In the genomic region with DNA sequence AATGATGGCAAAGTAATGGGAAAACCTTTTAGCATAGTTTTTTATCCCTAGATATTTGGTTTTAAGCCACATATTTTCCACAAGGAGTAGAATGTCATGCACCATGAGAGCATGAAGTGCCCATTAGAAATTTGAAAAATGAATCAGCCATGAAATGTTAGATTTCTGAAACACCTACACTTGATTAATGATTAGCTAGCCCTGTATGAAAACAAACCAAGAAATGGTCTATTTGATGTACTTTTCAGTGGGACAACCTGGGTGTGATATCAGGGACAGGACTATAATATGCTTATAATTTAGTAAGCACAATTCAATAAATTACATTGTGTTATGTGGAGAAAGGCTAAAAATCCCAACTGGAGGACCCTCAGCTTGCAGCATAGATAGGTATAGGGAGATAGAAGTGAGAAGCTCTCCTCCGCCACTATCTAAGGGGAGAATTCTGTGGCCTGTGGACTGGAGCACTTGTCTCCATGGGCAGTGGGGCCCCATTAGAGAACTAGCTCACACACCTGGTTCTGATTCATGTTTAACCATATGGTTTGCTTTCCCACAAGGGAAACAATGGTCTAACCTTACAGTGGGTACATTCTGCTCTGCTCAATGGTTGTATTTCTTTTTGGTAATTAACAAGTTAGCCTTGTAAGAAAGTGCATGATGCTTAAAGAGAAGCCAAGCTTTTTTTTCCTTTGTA, we compare ENCODE assay signal across 28 cellular contexts. TPM values are rescaled to one million over a fixed set of nuclear protein-coding genes. Genes with fewer than 3 reads are reported as not detected.
DNase-seq lines count a peak whose midpoint lies in the region; ATAC-seq, FAIRE-seq and TF ChIP-seq lines count a peak whose summit lies in the region.
"Had no signal": no experiment of that assay in that cellular context is flagged by ENCODE, and none has a peak within 500 bp of the region (broad histone marks: within the 10 kb centered on the region; RNA-seq: fewer than 3 reads in every experiment).

No MANE protein-coding gene starts in this region.

- TF ChIP-seq RAD21 in SK-N-SH (IDR thresholded peaks at IDR 0.05; ENCODE audit: low read length), result no peak
- TF ChIP-seq RAD21 in K562 (CRISPR knock-in tag; conservative IDR thresholded peaks at IDR 0.05 in 1 of 2, IDR thresholded peaks at IDR 0.05 in 1 of 2), result no peak

- CTCF ChIA-PET in SK-N-SH (lab: Yijun Ruan, JAX) (interaction anchor here (3.3 kb wide), 1 partner anchor 176 kb away, joined by 11 read pairs; no protein-coding TSS in a partner anchor), K562 (lab: Yijun Ruan, JAX; ENCODE audit: low intra/inter-chr PET ratio) (interaction anchor here (0.6 kb wide), 1 partner anchor 1795 kb away, joined by 5 read pairs; no protein-coding TSS in a partner anchor)

- H3K36me3 ChIP-seq in SK-N-SH (replicated peaks in 1 of 2; ENCODE audit: control insufficient read depth in 1 of 2, insufficient read depth in 2 of 2, low read length in 1 of 2) (peaks cover 63 to 67% of the 10 kb centered on the region in 2 experiments), K562 (ENCODE audit: control insufficient read depth, insufficient read depth, low read length) (peaks cover 94% of the 10 kb centered on the region)

- no peak for TF ChIP-seq CTCF in SK-N-SH (IDR thresholded peaks at IDR 0.05)
- TF ChIP-seq CTCF in K562 (IDR thresholded peaks at IDR 0.05 in 2 of 3, conservative IDR thresholded peaks at IDR 0.05 in 1 of 3; ENCODE audit: insufficient read depth in 2 of 3, low read depth in 1 of 3, low read length in 3 of 3), result no peak

- in situ Hi-C loops in K562 (cut with MboI), result no loop called here

- H3K4me2 ChIP-seq in SK-N-SH (no peak overlapping the region), K562 (ENCODE audit: insufficient read depth, low read length) (no peak overlapping the region)
- H3K4me2 ChIP-seq: BLaER1 had no signal

- no peaks in the 10 kb centered on the region for H3K9me2 ChIP-seq in SK-N-SH

- TF ChIP-seq EP300 in SK-N-SH (IDR thresholded peaks at IDR 0.05; ENCODE audit: borderline replicate concordance in 1 of 2, low read depth in 1 of 2, low read length in 1 of 2), result no peak
- no peak for TF ChIP-seq EP300 in K562 (IDR thresholded peaks at IDR 0.05; ENCODE audit: low read length)

- H3K9me3 ChIP-seq in SK-N-SH (no peaks in the 10 kb centered on the region), K562 (replicated peaks; ENCODE audit: control insufficient read depth, insufficient read depth, low read depth, low read length) (no peaks in the 10 kb centered on the region)
- H3K9me3 ChIP-seq: BLaER1, HAP-1, SJSA1 had no signal

- POLR2A ChIA-PET in SK-N-SH (lab: Yijun Ruan, JAX) (no interaction called here), K562 (lab: Yijun Ruan, JAX) (interaction anchor here (0.6 to 12.0 kb wide), 9 partner anchors 10 to 293 kb away, joined by 3 to 300 read pairs (median 9); partner anchors contain the start of gene NUP214)

- H3K27me3 ChIP-seq in SK-N-SH (ENCODE audit: insufficient read depth) (no peaks in the 10 kb centered on the region), K562 (ENCODE audit: control insufficient read depth in 2 of 2, insufficient read depth in 2 of 2, low read length in 2 of 2) (no peaks in the 10 kb centered on the region)
- H3K27me3 ChIP-seq: BLaER1, SJSA1 had no signal

- no peaks in the 10 kb centered on the region for H3K4me1 ChIP-seq in SK-N-SH (ENCODE audit: control insufficient read depth in 1 of 2, insufficient read depth in 2 of 2, low read depth in 1 of 2, low read length in 1 of 2)
- H3K4me1 ChIP-seq in K562 (replicated peaks in 1 of 2; ENCODE audit: control insufficient read depth in 2 of 2, insufficient read depth in 2 of 2, low read length in 2 of 2), result no peaks in the 10 kb centered on the region
- H3K4me1 ChIP-seq: BLaER1, HAP-1, SJSA1 had no signal

- BruUV-seq in K562 (replicated peaks; lab: Mats Ljungman, UMichigan), result no TSS peak

- H3K9ac ChIP-seq in SK-N-SH, result no peak overlapping the region
- H3K9ac ChIP-seq in K562 (ENCODE audit: insufficient read depth in 1 of 2, low read depth in 2 of 2, low read length in 2 of 2), result no peak overlapping the region
- H3K9ac ChIP-seq: BLaER1 had no signal

- H3K27ac ChIP-seq in SK-N-SH (ENCODE audit: low read depth in 2 of 2, low read length in 1 of 2) (no peak overlapping the region), K562 (ENCODE audit: extremely low read depth, low read depth, low read length) (no peak overlapping the region)
- H3K27ac ChIP-seq: BLaER1, SJSA1 had no signal

- 100% methylated on average over 1 of the region's 1 CpG for WGBS in SK-N-SH (ENCODE audit: low lambda C conversion rate)
- WGBS in K562 (ENCODE audit: insufficient coverage, low coverage, missing lambda C conversion rate), result 93% methylated on average over 1 of the region's 1 CpG

- no peaks in the 10 kb centered on the region for H4K20me1 ChIP-seq in SK-N-SH (ENCODE audit: insufficient read depth)
- no peaks in the 10 kb centered on the region; the same call in 1 of the 2 replicates for H4K20me1 ChIP-seq in K562 (replicated peaks; ENCODE audit: control insufficient read depth, insufficient read depth, low read length)

- H3K79me2 ChIP-seq in SK-N-SH (ENCODE audit: insufficient read depth) (peaks cover 17% of the 10 kb centered on the region), K562 (ENCODE audit: control insufficient read depth, insufficient read depth, low read length) (peaks cover 13% of the 10 kb centered on the region; the same call in 2 of the 3 replicates)

- FAIRE-seq in K562 (lab: Jason Lieb, UNC), result no peak
- FAIRE-seq: GM12878 had no signal

- H2AFZ ChIP-seq in SK-N-SH (ENCODE audit: low read depth) (no peak overlapping the region), K562 (ENCODE audit: low read depth, low read length) (no peak overlapping the region)

- TF ChIP-seq POLR2A in K562 (conservative IDR thresholded peaks at IDR 0.05), result no peak

- ATAC-seq in SK-N-SH treated with all-trans-retinoic acid at 6 μM for 48 hours (no peak), K562 (peak; percentile 13), GM19328 (IDR thresholded peaks at IDR 0.05; ENCODE audit: unreplicated experiment) (no peak), GM19023 (IDR thresholded peaks at IDR 0.05; ENCODE audit: unreplicated experiment) (no peak)
- ATAC-seq: GM12878 had no signal

- H3K4me3 ChIP-seq in SK-N-SH (ENCODE audit: low read depth in 2 of 2, low read length in 1 of 2) (no peak overlapping the region), K562 (no peak overlapping the region)
- H3K4me3 ChIP-seq: BLaER1, GM12878, HAP-1, SJSA1 had no signal

- DNase-seq in SK-N-SH, result no peak
- peak in 3 of 4 experiments; percentile 68 to 81 (median 78) for DNase-seq in K562 (ENCODE audit: extremely low read depth in 1 of 4, low spot score in 3 of 4)
- peak; percentile 68 for DNase-seq in kidney glomerular epithelial cell (lab: John Stamatoyannopoulos, UW)
- no peak for DNase-seq in stimulated activated CD8-positive, alpha-beta memory T cell treated with anti-CD3 and anti-CD28 coated beads, Interleukin-4, amount 100 ng/mL, for 48 hours
- DNase-seq: CD4-positive, CD25-positive, alpha-beta regulatory T cell; DMS153; EL; GDM1; GOT3; HFFc6; Kasumi-1; MV-4-11; NCI-H1105; NCI-H1436 treated with DMSO at 0.1 percent for 48 hours; NCI-H187 treated with DMSO at 0.1 percent for 48 hours; NCI-H446; NCI-H524 treated with DMSO at 0.1 percent for 48 hours; NCI-H774; NK-92 treated with Interleukin-12 subunit alpha and Interleukin-12 subunit beta, amount 100 ng/mL, for 24 hours; Right ventricle myocardium superior; RPMI8226 had no signal

- no peaks in the 10 kb centered on the region for H3K9me1 ChIP-seq in K562 (ENCODE audit: control insufficient read depth, insufficient read depth, low read length)

- H3F3A ChIP-seq in SK-N-SH (replicated peaks; ENCODE audit: insufficient read depth), result no peaks in the 10 kb centered on the region

- intact Hi-C loops in K562 (cut with micrococcal nuclease), result no loop called here

TF ChIP-seq in SK-N-SH treated with all-trans-retinoic acid at 6 μM for 48 hours, 23 proteins besides CTCF, POLR2A, EP300 and RAD21:
- TF ChIP-seq ARNTL (CRISPR knock-in tag; IDR thresholded peaks at IDR 0.05; ENCODE audit: borderline replicate concordance, low read depth) (no peak), PPARA (CRISPR knock-in tag; IDR thresholded peaks at IDR 0.05; ENCODE audit: borderline replicate concordance) (0 out of 2 replicates have a peak, but pooled peaks have one; percentile 31)

TF ChIP-seq in SK-N-SH, 30 proteins besides CTCF, POLR2A, EP300 and RAD21 (continues in another document):
- TF ChIP-seq MXI1 (IDR thresholded peaks at IDR 0.05; ENCODE audit: low read depth, low read length), result no peak
- no peak for TF ChIP-seq GATA2 (CRISPR knock-in tag; IDR thresholded peaks at IDR 0.05)
- no peak for TF ChIP-seq YY1 (IDR thresholded peaks at IDR 0.05; ENCODE audit: low read depth)
- no peak for TF ChIP-seq GABPA (IDR thresholded peaks at IDR 0.05; ENCODE audit: low read depth)
- TF ChIP-seq SMC3 (IDR thresholded peaks at IDR 0.05; ENCODE audit: low read depth, low read length), result no peak

RNA-seq across cellular contexts. Expression of gene NUP214, which starts 35.2 kb away (rescaled TPM):
- 7.6 and 8.0 TPM in 2 replicates for polyA plus RNA-seq in SK-N-SH (2012; rRNA removed)
- 3.6 and 4.9 TPM in 2 replicates for polyA plus RNA-seq in SK-N-SH (2012; cell fraction: cytosol; rRNA removed)
- polyA plus RNA-seq in SK-N-SH (2012; cell fraction: nucleus; rRNA removed), result 19.0 and 24.8 TPM in 2 replicates
- total RNA-seq in K562 (2011; cell fraction: chromatin; rRNA removed; ENCODE audit: low replicate concordance), result 1,024 and 1,416 TPM in 2 replicates
- total RNA-seq in K562 (2011; cell fraction: nucleolus; rRNA removed), result 573 and 642 TPM in 2 replicates
- 885 and 1,103 TPM in 2 replicates for total RNA-seq in K562 (2011; cell fraction: nucleoplasm; rRNA removed)
- 62.4 and 102 TPM in 2 replicates for total RNA-seq in K562 (2014; rRNA removed)
- total RNA-seq in K562 (2014; rRNA removed; fragmentation: Illumina TruSeq; extraction: Trizol), result 123 and 134 TPM in 2 replicates
- 133 and 136 TPM in 2 replicates for total RNA-seq in K562 (2015; rRNA removed; fragmentation: Illumina TruSeq; extraction: Trizol)
- 332 and 336 TPM in 2 replicates for total RNA-seq in K562 (2021)
- 56.9 and 113 TPM in 2 replicates for polyA plus RNA-seq in K562 (2011; rRNA removed)
- polyA plus RNA-seq in K562 (2011; cell fraction: cytosol; rRNA removed), result 104 and 108 TPM in 2 replicates
- 257 and 304 TPM in 2 replicates for polyA plus RNA-seq in K562 (2011; cell fraction: nucleus; rRNA removed)
- 133 and 153 TPM in 2 replicates for polyA plus RNA-seq in K562 (2012)
- polyA plus RNA-seq in K562 (2014; fragmentation: Illumina TruSeq; extraction: Trizol), result 207 and 246 TPM in 2 replicates
- 10 to 100 TPM; 78.9 to 81.6 TPM for polyA plus RNA-seq in K562 (2014; fragmentation: Nextera tagmentation; extraction: Ambion mirVana)
- polyA plus RNA-seq in K562 (2014; rRNA removed), result 97.1 and 106 TPM in 2 replicates
- polyA minus RNA-seq in K562 (2011; rRNA and poly(A)+ RNA removed), result 271 and 342 TPM in 2 replicates
- polyA minus RNA-seq in K562 (2011; cell fraction: cytosol; rRNA and poly(A)+ RNA removed), result 256 and 329 TPM in 2 replicates
- polyA minus RNA-seq in K562 (2011; cell fraction: nucleus; rRNA and poly(A)+ RNA removed), result 324 and 515 TPM in 2 replicates

Comparison
In these comparisons a context has a peak if more than half of its experiments do, and no peak if none do; other contexts are left out.
1. DNase-seq: peak in K562 (3 of 4) and kidney glomerular epithelial cell (single experiment); none in SK-N-SH (single experiment) and stimulated activated CD8-positive, alpha-beta memory T cell treated with anti-CD3 and anti-CD28 coated beads, Interleukin-4, amount 100 ng/mL, for 48 hours (single experiment).